15 cellular contexts compared by ENCODE assay signal in genomic region chr5:161411156-161411555, GRCh38.
A peak's percentile ranks its signal among the peaks of the same experiment; 100 is the strongest.
DNase-seq lines count a peak whose midpoint lies in the region; TF ChIP-seq lines count a peak whose summit lies in the region.
"Had no signal": no experiment of that assay in that cellular context is flagged by ENCODE, and none has a peak within 500 bp of the region (broad histone marks: within the 10 kb centered on the region; RNA-seq: fewer than 3 reads in every experiment).

No MANE protein-coding gene starts in this region.

- H3K27ac ChIP-seq in adrenal gland (no peak overlapping the region), smooth muscle cell (ENCODE audit: low read depth) (peak overlapping the region; percentile 34), MM.1S (ENCODE audit: low read length) (no peak overlapping the region)
- H3K27ac ChIP-seq: A549, C4-2B had no signal

- H3K9me3 ChIP-seq in adrenal gland (replicated peaks in 1 of 3) (no peaks in the 10 kb centered on the region), smooth muscle cell (replicated peaks; ENCODE audit: low read depth) (no peaks in the 10 kb centered on the region), MM.1S (replicated peaks; ENCODE audit: insufficient read depth, low read length) (no peaks in the 10 kb centered on the region)
- H3K9me3 ChIP-seq: A549, BE2C had no signal

- H3K9ac ChIP-seq in smooth muscle cell (ENCODE audit: low read depth) = no peak overlapping the region
- H3K9ac ChIP-seq in MM.1S (ENCODE audit: low read length) = no peak overlapping the region

- no peaks in the 10 kb centered on the region for H3K36me3 Mint-ChIP-seq in activated naive CD4-positive, alpha-beta T cell treated with anti-CD3 and anti-CD28 coated beads for 36 hours (ENCODE audit: low read depth)
- H3K36me3 Mint-ChIP-seq: CD8-positive, alpha-beta T cell had no signal

- H4K20me1 ChIP-seq in smooth muscle cell (ENCODE audit: low read depth) (no peaks in the 10 kb centered on the region), MM.1S (ENCODE audit: insufficient read depth, low read length) (no peaks in the 10 kb centered on the region)

- H3K4me1 Mint-ChIP-seq in activated naive CD4-positive, alpha-beta T cell treated with anti-CD3 and anti-CD28 coated beads for 36 hours (ENCODE audit: low read depth) = no peaks in the 10 kb centered on the region
- H3K4me1 Mint-ChIP-seq: H9 had no signal

- H3K27ac Mint-ChIP-seq in activated naive CD4-positive, alpha-beta T cell treated with anti-CD3 and anti-CD28 coated beads for 36 hours = no peak overlapping the region
- H3K27ac Mint-ChIP-seq: CD8-positive, alpha-beta T cell had no signal

- H3K4me3 Mint-ChIP-seq in activated naive CD4-positive, alpha-beta T cell treated with anti-CD3 and anti-CD28 coated beads for 36 hours = no peak overlapping the region
- H3K4me3 Mint-ChIP-seq: CD8-positive, alpha-beta T cell; H9 had no signal

- H3K27me3 ChIP-seq in adrenal gland (no peaks in the 10 kb centered on the region), smooth muscle cell (ENCODE audit: low read depth) (no peaks in the 10 kb centered on the region), MM.1S (replicated peaks; ENCODE audit: insufficient read depth, low read length) (no peaks in the 10 kb centered on the region)
- H3K27me3 ChIP-seq: BE2C had no signal

- H3K9me3 Mint-ChIP-seq in activated naive CD4-positive, alpha-beta T cell treated with anti-CD3 and anti-CD28 coated beads for 36 hours = peaks cover 2% of the 10 kb centered on the region
- H3K9me3 Mint-ChIP-seq: CD8-positive, alpha-beta T cell; H9 had no signal

- H3F3A ChIP-seq in smooth muscle cell (ENCODE audit: low read depth) (peaks cover 3% of the 10 kb centered on the region), MM.1S (ENCODE audit: insufficient read depth, low read length) (no peaks in the 10 kb centered on the region)

- no peak overlapping the region for H2AFZ ChIP-seq in smooth muscle cell (ENCODE audit: low read depth)
- no peak overlapping the region for H2AFZ ChIP-seq in MM.1S (ENCODE audit: low read length)

- TF ChIP-seq POLR2A in adrenal gland (IDR thresholded peaks at IDR 0.05) = no peak

- H3K4me1 ChIP-seq in adrenal gland (replicated peaks in 1 of 2) (peaks cover 4 to 12% of the 10 kb centered on the region in 2 donors), smooth muscle cell (ENCODE audit: low read depth) (no peaks in the 10 kb centered on the region), MM.1S (ENCODE audit: low read length) (no peaks in the 10 kb centered on the region)
- H3K4me1 ChIP-seq: A549, BE2C had no signal

- DNase-seq in LHCN-M2 (ENCODE audit: low read depth) (peak; percentile 31), adrenal gland (peak in 6 of 7 donors; percentile 17 to 57 (median 32)), fibroblast of mammary gland (ENCODE audit: low read depth) (peak; percentile 10), smooth muscle cell (lab: John Stamatoyannopoulos, UW; ENCODE audit: unreplicated experiment) (no peak), MM.1S (no peak), NCI-H2081 (lab: John Stamatoyannopoulos, UW) (no peak)
- no peak for DNase-seq in activated naive CD4-positive, alpha-beta T cell treated with anti-CD3 and anti-CD28 coated beads for 36 hours
- DNase-seq: BE2C; CD8-positive, alpha-beta T cell; COR-L47; GOT3; H9 had no signal

- H3K36me3 ChIP-seq in adrenal gland (replicated peaks in 1 of 2) = no peaks in the 10 kb centered on the region
- no peaks in the 10 kb centered on the region for H3K36me3 ChIP-seq in smooth muscle cell (ENCODE audit: low read depth)
- no peaks in the 10 kb centered on the region for H3K36me3 ChIP-seq in MM.1S (replicated peaks; ENCODE audit: insufficient read depth, low read length)
- H3K36me3 ChIP-seq: BE2C had no signal

- H3K4me2 ChIP-seq in smooth muscle cell = no peak overlapping the region
- H3K4me2 ChIP-seq in MM.1S (ENCODE audit: low read depth, low read length) = no peak overlapping the region
- H3K4me2 ChIP-seq: A549 had no signal

- H3K27me3 Mint-ChIP-seq in activated naive CD4-positive, alpha-beta T cell treated with anti-CD3 and anti-CD28 coated beads for 36 hours (ENCODE audit: low read depth) = no peaks in the 10 kb centered on the region

- intact Hi-C loops in adrenal gland (cut with DNase I) = no loop called here
- intact Hi-C loops in activated naive CD4-positive, alpha-beta T cell treated with anti-CD3 and anti-CD28 coated beads for 36 hours (cut with micrococcal nuclease) = no loop called here

- H3K79me2 ChIP-seq in smooth muscle cell (ENCODE audit: low read depth) (no peaks in the 10 kb centered on the region), MM.1S (ENCODE audit: low read length) (no peaks in the 10 kb centered on the region)

- no peak overlapping the region for H3K4me3 ChIP-seq in adrenal gland
- no peak overlapping the region for H3K4me3 ChIP-seq in fibroblast of mammary gland (ENCODE audit: control insufficient read depth, low read depth, low read length)
- H3K4me3 ChIP-seq in smooth muscle cell = no peak overlapping the region
- H3K4me3 ChIP-seq in MM.1S (ENCODE audit: low read length) = no peak overlapping the region
- H3K4me3 ChIP-seq: A549, GM12878 had no signal

- TF ChIP-seq CTCF in adrenal gland (IDR thresholded peaks at IDR 0.05) (no peak), fibroblast of mammary gland (conservative IDR thresholded peaks at IDR 0.05; ENCODE audit: control insufficient read depth, insufficient read depth, low read depth, low read length) (no peak), smooth muscle cell (IDR thresholded peaks at IDR 0.05; ENCODE audit: borderline replicate concordance, insufficient read depth, poor library complexity, severe bottlenecking) (no peak), MM.1S (IDR thresholded peaks at IDR 0.05; ENCODE audit: low read length) (no peak)

- CTCF ChIA-PET in activated naive CD4-positive, alpha-beta T cell treated with anti-CD3 and anti-CD28 coated beads for 36 hours (lab: Charles Lee) = no interaction called here

- H3K9me2 ChIP-seq in MM.1S (replicated peaks; ENCODE audit: insufficient read depth, low read length) = no peaks in the 10 kb centered on the region

Comparison
In these comparisons a context has a peak if more than half of its experiments do, and no peak if none do; other contexts are left out.
1. DNase-seq: peak in LHCN-M2 (single experiment), adrenal gland (6 of 7) and fibroblast of mammary gland (single experiment); none in smooth muscle cell (single experiment), MM.1S (single experiment), NCI-H2081 (0 of 2) and activated naive CD4-positive, alpha-beta T cell treated with anti-CD3 and anti-CD28 coated beads for 36 hours (single experiment).